In the genomic region with DNA sequence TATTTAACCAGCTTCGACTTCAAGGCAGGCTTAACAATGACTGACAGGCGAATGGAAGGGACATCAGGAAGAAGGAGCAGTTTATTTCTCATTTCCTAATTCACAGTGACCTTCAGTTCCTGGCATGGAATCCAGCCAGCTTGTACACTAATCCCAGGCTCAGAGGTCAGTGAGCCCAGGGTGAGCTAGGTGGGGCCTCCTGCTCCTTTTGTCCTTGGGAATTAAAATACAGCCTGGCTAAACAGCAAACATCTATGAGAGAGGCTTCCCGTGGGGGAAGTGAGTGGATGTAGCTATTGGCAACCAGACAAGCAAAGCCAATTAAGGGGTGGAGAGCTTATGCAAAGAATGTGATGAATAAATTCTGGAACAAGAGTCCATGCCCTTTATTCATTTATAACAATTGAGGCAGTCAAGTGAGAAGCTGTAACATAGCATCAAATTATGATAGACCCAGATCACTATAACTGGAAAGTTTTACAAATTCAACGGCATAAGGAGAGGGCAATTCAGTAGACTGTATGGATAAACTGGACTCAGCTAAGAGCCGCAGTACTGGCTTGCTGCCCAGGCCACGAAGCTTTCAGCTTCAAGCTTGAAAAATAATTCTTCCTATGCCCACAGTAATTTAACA, we compare ENCODE assay signal across 9 cellular contexts. TPM values are rescaled to one million over a fixed set of nuclear protein-coding genes. Genes with fewer than 3 reads are reported as not detected.
A peak's percentile ranks its signal among the peaks of the same experiment; 100 is the strongest.
DNase-seq lines count a peak whose midpoint lies in the region; ATAC-seq and TF ChIP-seq lines count a peak whose summit lies in the region.
"Had no signal": no experiment of that assay in that cellular context is flagged by ENCODE, and none has a peak within 500 bp of the region (broad histone marks: within the 10 kb centered on the region; RNA-seq: fewer than 3 reads in every experiment).

No MANE protein-coding gene starts in this region.

- H3K9ac ChIP-seq in parathyroid adenoma: no peak overlapping the region
- H3K9ac ChIP-seq: BLaER1 treated with 17β-estradiol and CSF1 and Interleukin-3, amounts not matched to agents 10 nM and 100 nM had no signal

- no peaks in the 10 kb centered on the region for H3K36me3 ChIP-seq in parathyroid adenoma (ENCODE audit: control insufficient read depth, insufficient read depth, low read length)

- no peaks in the 10 kb centered on the region for H3K27me3 Mint-ChIP-seq in activated T-cell treated with anti-CD3 and anti-CD28 coated beads, Interleukin-2, amount 50 U/mL, for 24 hours
- no peaks in the 10 kb centered on the region for H3K27me3 Mint-ChIP-seq in T-helper 17 cell

- H3K4me1 Mint-ChIP-seq in activated T-cell treated with anti-CD3 and anti-CD28 coated beads, Interleukin-2, amount 50 U/mL, for 24 hours (ENCODE audit: low read depth): peaks cover 93% of the 10 kb centered on the region
- H3K4me1 Mint-ChIP-seq in T-helper 17 cell: peaks cover 44% of the 10 kb centered on the region

- H3K4me3 ChIP-seq in fibroblast of the aortic adventitia (ENCODE audit: low read depth, low read length) (no peak overlapping the region), parathyroid adenoma (ENCODE audit: low read depth, low read length) (no peak overlapping the region)
- H3K4me3 ChIP-seq: BLaER1 treated with 17β-estradiol and CSF1 and Interleukin-3, amounts not matched to agents 10 nM and 100 nM had no signal

- no peak overlapping the region for H2AFZ ChIP-seq in parathyroid adenoma

- H3K79me2 ChIP-seq in parathyroid adenoma: no peaks in the 10 kb centered on the region

- H3K4me2 ChIP-seq in parathyroid adenoma (ENCODE audit: low read length): no peak overlapping the region
- H3K4me2 ChIP-seq: BLaER1 treated with 17β-estradiol and CSF1 and Interleukin-3, amounts not matched to agents 10 nM and 100 nM had no signal

- H3K9me3 Mint-ChIP-seq in activated T-cell treated with anti-CD3 and anti-CD28 coated beads, Interleukin-2, amount 50 U/mL, for 24 hours: no peaks in the 10 kb centered on the region

- H3K27ac ChIP-seq in parathyroid adenoma: peak overlapping the region; percentile 50
- H3K27ac ChIP-seq: BLaER1 treated with 17β-estradiol and CSF1 and Interleukin-3, amounts not matched to agents 10 nM and 100 nM had no signal

- H3K4me3 Mint-ChIP-seq in activated T-cell treated with anti-CD3 and anti-CD28 coated beads, Interleukin-2, amount 50 U/mL, for 24 hours: no peak overlapping the region
- H3K4me3 Mint-ChIP-seq in T-helper 17 cell: peak overlapping the region; percentile 12

- no peaks in the 10 kb centered on the region for H3K4me1 ChIP-seq in parathyroid adenoma
- H3K4me1 ChIP-seq: BLaER1 treated with 17β-estradiol and CSF1 and Interleukin-3, amounts not matched to agents 10 nM and 100 nM had no signal

- H3K27ac Mint-ChIP-seq in activated T-cell treated with anti-CD3 and anti-CD28 coated beads, Interleukin-2, amount 50 U/mL, for 24 hours: peak overlapping the region; percentile 89
- peak overlapping the region; percentile 94 for H3K27ac Mint-ChIP-seq in T-helper 17 cell

- H3K9me3 ChIP-seq in T-helper 17 cell (ENCODE audit: control insufficient read depth, low read length, poor library complexity, severe bottlenecking) (no peaks in the 10 kb centered on the region), parathyroid adenoma (ENCODE audit: control insufficient read depth, low read length) (no peaks in the 10 kb centered on the region)
- H3K9me3 ChIP-seq: BLaER1 treated with 17β-estradiol and CSF1 and Interleukin-3, amounts not matched to agents 10 nM and 100 nM had no signal

- no peak for TF ChIP-seq CTCF in fibroblast of the aortic adventitia (IDR thresholded peaks at IDR 0.05; ENCODE audit: insufficient read depth, low read length)
- TF ChIP-seq CTCF in parathyroid adenoma (IDR thresholded peaks at IDR 0.05): no peak

- H3K36me3 Mint-ChIP-seq in activated T-cell treated with anti-CD3 and anti-CD28 coated beads, Interleukin-2, amount 50 U/mL, for 24 hours (ENCODE audit: low read depth): peaks cover 97% of the 10 kb centered on the region
- H3K36me3 Mint-ChIP-seq in T-helper 17 cell (ENCODE audit: low read depth): peaks cover 11% of the 10 kb centered on the region

- no peak for DNase-seq in activated T-cell treated with anti-CD3 and anti-CD28 coated beads, Interleukin-2, amount 50 U/mL, for 24 hours
- no peak for DNase-seq in activated T-cell treated with anti-CD3 and anti-CD28 coated beads, Interleukin-2, amount 50 U/mL, for 1 hour
- DNase-seq in T-helper 17 cell: no peak
- DNase-seq in fibroblast of the aortic adventitia (ENCODE audit: low read depth): peak; percentile 86
- DNase-seq in NAMALWA (ENCODE audit: low spot score): no peak
- DNase-seq in SKM-1 (lab: John Stamatoyannopoulos, UW; ENCODE audit: unreplicated experiment): no peak

- no peaks in the 10 kb centered on the region for H3K27me3 ChIP-seq in parathyroid adenoma (ENCODE audit: control insufficient read depth, insufficient read depth, low read length)
- H3K27me3 ChIP-seq: BLaER1 treated with 17β-estradiol and CSF1 and Interleukin-3, amounts not matched to agents 10 nM and 100 nM had no signal

- ATAC-seq in T-helper 17 cell (no peak), HG02973 (IDR thresholded peaks at IDR 0.05; ENCODE audit: unreplicated experiment) (no peak)

RNA-seq across cellular contexts. Expression of a gene that starts 57.1 kb away (rescaled TPM):
- total RNA-seq in T-helper 17 cell: 100 to 1,000 TPM; 107 to 124 TPM
- total RNA-seq in fibroblast of the aortic adventitia (ENCODE audit: low replicate concordance): 26.7 and 96.8 TPM in 2 replicates
